ENCODE assay signal across 8 cellular contexts in genomic region chr3:16511561-16512434, GRCh38. TPM values are rescaled to one million over a fixed set of nuclear protein-coding genes. Genes with fewer than 3 reads are reported as not detected.
DNase-seq lines count a peak whose midpoint lies in the region; ATAC-seq lines count a peak whose summit lies in the region.

No MANE protein-coding gene starts in this region.

- H3K9ac ChIP-seq in mucosa of rectum (ENCODE audit: low read depth in 1 of 2, low read length in 2 of 2), result peak overlapping the region; percentile 12 to 72

- DNase-seq in CD4-positive, alpha-beta memory T cell, result peak; percentile 81 to 92 (median 85)
- DNase-seq in activated CD4-positive, alpha-beta T cell treated with anti-CD3 and anti-CD28 coated beads for 1 hour, result peak; percentile 57
- peak; percentile 72 to 73 for DNase-seq in stimulated activated CD8-positive, alpha-beta memory T cell treated with anti-CD3 and anti-CD28 coated beads, Interleukin-7, amount 100 ng/mL, for 4 hours (ENCODE audit: low read depth in 2 of 2)
- no peak for DNase-seq in islet precursor cell

- H3K9me3 Mint-ChIP-seq in CD4-positive, alpha-beta memory T cell, result peaks cover 0 to 2% (median 0%) of the 10 kb centered on the region in 8 donors
- H3K9me3 Mint-ChIP-seq in dendritic cell treated with granulocyte-macrophage colony-stimulating factor and Interleukin-4, amounts not matched to agents 40 ng/mL and 50 ng/mL, for 4 days, result no peaks in the 10 kb centered on the region

- no peaks in the 10 kb centered on the region for H3K27me3 ChIP-seq in CD4-positive, alpha-beta memory T cell (ENCODE audit: insufficient read depth, low read length)
- H3K27me3 ChIP-seq in mucosa of rectum (ENCODE audit: control insufficient read depth in 2 of 2, insufficient read depth in 2 of 2, low read length in 2 of 2), result peaks cover 8 to 22% of the 10 kb centered on the region in 2 donors

- H3K27ac ChIP-seq in CD4-positive, alpha-beta memory T cell (ENCODE audit: low read depth, low read length), result peak overlapping the region; percentile 73
- H3K27ac ChIP-seq in mucosa of rectum (ENCODE audit: low read depth in 2 of 2, low read length in 2 of 2), result peak overlapping the region; percentile 78 to 80

- H3K4me1 ChIP-seq in CD4-positive, alpha-beta memory T cell (ENCODE audit: insufficient read depth, low read length), result peaks cover 86% of the 10 kb centered on the region
- H3K4me1 ChIP-seq in mucosa of rectum (ENCODE audit: control insufficient read depth in 2 of 2, insufficient read depth in 2 of 2, low read length in 2 of 2), result peaks cover 14 to 21% of the 10 kb centered on the region in 2 donors

- H3K4me1 Mint-ChIP-seq in CD4-positive, alpha-beta memory T cell, result peaks cover 57 to 89% (median 73%) of the 10 kb centered on the region in 4 donors
- H3K4me1 Mint-ChIP-seq in dendritic cell treated with granulocyte-macrophage colony-stimulating factor and Interleukin-4, amounts not matched to agents 40 ng/mL and 50 ng/mL, for 4 days (ENCODE audit: low read depth), result peaks cover 80% of the 10 kb centered on the region

- H3K36me3 ChIP-seq in CD4-positive, alpha-beta memory T cell (ENCODE audit: insufficient read depth, low read length), result no peaks in the 10 kb centered on the region
- H3K36me3 ChIP-seq in mucosa of rectum (ENCODE audit: control insufficient read depth in 2 of 2, insufficient read depth in 2 of 2, low read length in 2 of 2), result no peaks in the 10 kb centered on the region

- POLR2A ChIA-PET in CD4-positive, alpha-beta memory T cell (lab: Charles Lee; ENCODE audit: partially characterized antibody), result interaction anchor here (0.6 to 4.2 kb wide), 28 partner anchors 12 to 715 kb away, joined by 3 to 51 read pairs (median 4); partner anchors contain the start of genes DPH3 and OXNAD1

- H3K4me3 Mint-ChIP-seq in CD4-positive, alpha-beta memory T cell, result peak overlapping the region; percentile 91 to 98 (median 96)
- peak overlapping the region; percentile 98 for H3K4me3 Mint-ChIP-seq in dendritic cell treated with granulocyte-macrophage colony-stimulating factor and Interleukin-4, amounts not matched to agents 40 ng/mL and 50 ng/mL, for 4 days

- intact Hi-C loops in CD4-positive, alpha-beta memory T cell (cut with micrococcal nuclease), result loop anchor here (1.0 to 2.0 kb wide), 5 partner anchors 15 to 247 kb away; partner anchors contain the start of genes DPH3 and OXNAD1
- intact Hi-C loops in dendritic cell treated with granulocyte-macrophage colony-stimulating factor and Interleukin-4, amounts not matched to agents 40 ng/mL and 50 ng/mL, for 4 days (cut with micrococcal nuclease), result loop anchor here (5.0 kb wide), 2 partner anchors 139 to 909 kb away; partner anchors contain the start of genes BTD and HACL1

- peak overlapping the region; percentile 93 to 98 (median 96) for H3K27ac Mint-ChIP-seq in CD4-positive, alpha-beta memory T cell
- peak overlapping the region; percentile 96 for H3K27ac Mint-ChIP-seq in dendritic cell treated with granulocyte-macrophage colony-stimulating factor and Interleukin-4, amounts not matched to agents 40 ng/mL and 50 ng/mL, for 4 days

- peak overlapping the region; percentile 70 to 80 for H3K4me3 ChIP-seq in CD4-positive, alpha-beta memory T cell (ENCODE audit: low read length in 2 of 2)
- H3K4me3 ChIP-seq in mucosa of rectum (ENCODE audit: low read length in 2 of 2), result peak overlapping the region; percentile 68 to 81

- no peaks in the 10 kb centered on the region for H3K27me3 Mint-ChIP-seq in CD4-positive, alpha-beta memory T cell
- no peaks in the 10 kb centered on the region for H3K27me3 Mint-ChIP-seq in dendritic cell treated with granulocyte-macrophage colony-stimulating factor and Interleukin-4, amounts not matched to agents 40 ng/mL and 50 ng/mL, for 4 days

- H3K36me3 Mint-ChIP-seq in CD4-positive, alpha-beta memory T cell, result peaks cover 0 to 14% of the 10 kb centered on the region in 2 donors
- H3K36me3 Mint-ChIP-seq in dendritic cell treated with granulocyte-macrophage colony-stimulating factor and Interleukin-4, amounts not matched to agents 40 ng/mL and 50 ng/mL, for 4 days (ENCODE audit: low read depth), result peaks cover 30% of the 10 kb centered on the region

- CTCF ChIA-PET in CD4-positive, alpha-beta memory T cell (lab: Charles Lee; ENCODE audit: partially characterized antibody), result interaction anchor here (0.6 to 3.3 kb wide), 24 partner anchors 13 to 246 kb away, joined by 3 to 26 read pairs (median 4); partner anchors contain the start of gene OXNAD1

- ATAC-seq in GM19455 (IDR thresholded peaks at IDR 0.05; ENCODE audit: unreplicated experiment), result peak; percentile 46
- ATAC-seq in HG03558 (IDR thresholded peaks at IDR 0.05; ENCODE audit: extremely low read depth, unreplicated experiment), result peak; percentile 34

- H3K9me3 ChIP-seq in CD4-positive, alpha-beta memory T cell (ENCODE audit: control insufficient read depth in 1 of 2, low read length in 2 of 2), result no peaks in the 10 kb centered on the region
- H3K9me3 ChIP-seq in mucosa of rectum (ENCODE audit: control insufficient read depth in 2 of 2, low read length in 2 of 2), result no peaks in the 10 kb centered on the region

RNA-seq across cellular contexts. Expression of gene RFTN1, which starts 1.7 kb away (rescaled TPM):
- 10 to 100 TPM; 47.1 to 59.7 TPM for total RNA-seq in CD4-positive, alpha-beta memory T cell
- polyA plus RNA-seq in CD4-positive, alpha-beta memory T cell, result 10 to 100 TPM; 38.3 to 57.0 TPM
